In genomic region chr11:66113132-66113856, GRCh38 we compare ENCODE assay signal across 10 cellular contexts. TPM values are rescaled to one million over a fixed set of nuclear protein-coding genes. Genes with fewer than 3 reads are reported as not detected.
DNase-seq lines count a peak whose midpoint lies in the region; ATAC-seq and TF ChIP-seq lines count a peak whose summit lies in the region.
"Had no signal": no experiment of that assay in that cellular context is flagged by ENCODE, and none has a peak within 500 bp of the region (broad histone marks: within the 10 kb centered on the region; RNA-seq: fewer than 3 reads in every experiment).

No MANE protein-coding gene starts in this region.

- H3K4me3 Mint-ChIP-seq in T-cell = peak overlapping the region; percentile 47 to 72 (median 62)
- H3K4me3 Mint-ChIP-seq: brain had no signal

- H3K4me1 Mint-ChIP-seq in T-cell = peaks cover 95 to 97% (median 97%) of the 10 kb centered on the region in 3 donors

- POLR2A ChIA-PET in T-cell (lab: Charles Lee) = interaction anchor here (0.5 to 0.7 kb wide), 5 partner anchors 9 to 265 kb away, joined by 3 to 4 read pairs (median 3); no protein-coding TSS in a partner anchor

- intact Hi-C loops in head of caudate nucleus (cut with DNase I) = no loop called here

- peak in 3 of 4 experiments; percentile 30 to 58 (median 37) for ATAC-seq in T-cell (replicated peaks in 1 of 4)
- ATAC-seq in HG03342 (IDR thresholded peaks at IDR 0.05; ENCODE audit: unreplicated experiment) = no peak
- ATAC-seq in GM21528 (IDR thresholded peaks at IDR 0.05; ENCODE audit: low FRiP score, unreplicated experiment) = no peak

- DNase-seq in GM03348 (ENCODE audit: low spot score) (peak; percentile 39), T-cell (no peak), foreskin melanocyte (peak; percentile 5), head of caudate nucleus (no peak), activated gamma-delta T cell (lab: John Stamatoyannopoulos, UW) (no peak)
- DNase-seq: posterior cingulate gyrus had no signal

- H3K27me3 Mint-ChIP-seq in T-cell = no peaks in the 10 kb centered on the region
- H3K27me3 Mint-ChIP-seq: brain had no signal

- H3K36me3 Mint-ChIP-seq in T-cell = peaks cover 7% of the 10 kb centered on the region
- H3K36me3 Mint-ChIP-seq: brain had no signal

- H3K27ac Mint-ChIP-seq in T-cell = peak overlapping the region; percentile 88 to 90

- TF ChIP-seq CTCF in 22Rv1 (IDR thresholded peaks at IDR 0.05) = no peak

- H3K27ac ChIP-seq in 22Rv1 = peak overlapping the region; percentile 46

- CTCF ChIA-PET in T-cell (lab: Charles Lee) = no interaction called here

- no peaks in the 10 kb centered on the region for H3K9me3 Mint-ChIP-seq in T-cell
- H3K9me3 Mint-ChIP-seq: brain had no signal

RNA-seq across cellular contexts. Expression of gene PACS1, which starts 43.2 kb away (rescaled TPM):
- 100 to 1,000 TPM; 222 to 268 (median 236) TPM for total RNA-seq in T-cell

Comparison
In these comparisons a context has a peak if more than half of its experiments do, and no peak if none do; other contexts are left out.
1. DNase-seq: peak in GM03348 (single experiment) and foreskin melanocyte (single experiment); none in T-cell (0 of 34), head of caudate nucleus (0 of 42) and activated gamma-delta T cell (single experiment).
2. ATAC-seq: peak in T-cell (3 of 4); none in HG03342 (single experiment) and GM21528 (single experiment).